ENCODE assay signal across 24 cellular contexts in genomic region chr20:50057409-50058053, GRCh38.
"Had no signal": no experiment of that assay in that cellular context is flagged by ENCODE, and none has a peak within 500 bp of the region (broad histone marks: within the 10 kb centered on the region; RNA-seq: fewer than 3 reads in every experiment).

No MANE protein-coding gene starts in this region.

- H3K36me3 Mint-ChIP-seq: activated CD4-positive, alpha-beta memory T cell treated with anti-CD3 and anti-CD28 coated beads for 36 hours had no signal

- ATAC-seq: activated T-cell treated with anti-CD3 and anti-CD28 coated beads, Interleukin-2, amount 50 U/mL, for 4 hours; T-helper 17 cell had no signal

- H3K4me3 ChIP-seq: breast epithelium, Peyer's patch had no signal

- H3K36me3 ChIP-seq: breast epithelium, Peyer's patch had no signal

- H3K9me3 Mint-ChIP-seq: activated CD4-positive, alpha-beta memory T cell treated with anti-CD3 and anti-CD28 coated beads for 36 hours; activated CD4-positive, alpha-beta T cell treated with anti-CD3 and anti-CD28 coated beads, Interleukin-2, amount 10 ng/mL, durations not matched to agents 7 days and 5 days; activated T-cell treated with anti-CD3 and anti-CD28 coated beads, Interleukin-2, amount 50 U/mL, for 4 hours had no signal

- H3K9me3 ChIP-seq: breast epithelium, Peyer's patch had no signal

- H3K27ac Mint-ChIP-seq: activated CD4-positive, alpha-beta memory T cell treated with anti-CD3 and anti-CD28 coated beads for 36 hours; activated CD4-positive, alpha-beta T cell treated with anti-CD3 and anti-CD28 coated beads, Interleukin-2, amount 10 ng/mL, durations not matched to agents 7 days and 5 days; T-helper 17 cell had no signal

- H3K27me3 ChIP-seq: breast epithelium, Peyer's patch had no signal

- H3K27ac ChIP-seq: breast epithelium, Peyer's patch, RWPE1, VCaP had no signal

- DNase-seq: activated CD4-positive, alpha-beta memory T cell treated with anti-CD3 and anti-CD28 coated beads for 36 hours; activated CD4-positive, alpha-beta T cell treated with anti-CD3 and anti-CD28 coated beads, Interleukin-2, amount 10 ng/mL, durations not matched to agents 7 days and 5 days; activated CD4-positive, CD25-positive, alpha-beta regulatory T cell; activated CD8-positive, alpha-beta memory T cell treated with anti-CD3 and anti-CD28 coated beads for 24 hours; activated effector memory CD4-positive, alpha-beta T cell treated with anti-CD3 and anti-CD28 coated beads, Interleukin-2, amount 50 U/mL, for 16 hours; activated naive CD4-positive, alpha-beta T cell treated with Interleukin-2 at 50 U/mL for 16 hours; activated T-cell treated with anti-CD3 and anti-CD28 coated beads, Interleukin-2, amount 50 U/mL, for 4 hours; aorta; caudate nucleus; KBM-7; NCI-H1105; NCI-H1436; NCI-H1694 treated with DMSO at 0.1 percent for 48 hours; NCI-H2029 treated with DMSO at 0.1 percent for 48 hours; NCI-H345; NCI-H510A; NCI-H69; Peyer's patch; SHP77 treated with DMSO at 0.1 percent for 48 hours; T-helper 17 cell; T-helper 9 cell had no signal

- H3K4me3 Mint-ChIP-seq: activated CD4-positive, alpha-beta memory T cell treated with anti-CD3 and anti-CD28 coated beads for 36 hours; activated CD4-positive, alpha-beta T cell treated with anti-CD3 and anti-CD28 coated beads, Interleukin-2, amount 10 ng/mL, durations not matched to agents 7 days and 5 days; activated T-cell treated with anti-CD3 and anti-CD28 coated beads, Interleukin-2, amount 50 U/mL, for 4 hours; T-helper 17 cell had no signal

- H3K4me1 Mint-ChIP-seq: activated CD4-positive, alpha-beta T cell treated with anti-CD3 and anti-CD28 coated beads, Interleukin-2, amount 10 ng/mL, durations not matched to agents 7 days and 5 days; T-helper 17 cell had no signal
